14 cellular contexts compared by ENCODE assay signal in the genomic region with DNA sequence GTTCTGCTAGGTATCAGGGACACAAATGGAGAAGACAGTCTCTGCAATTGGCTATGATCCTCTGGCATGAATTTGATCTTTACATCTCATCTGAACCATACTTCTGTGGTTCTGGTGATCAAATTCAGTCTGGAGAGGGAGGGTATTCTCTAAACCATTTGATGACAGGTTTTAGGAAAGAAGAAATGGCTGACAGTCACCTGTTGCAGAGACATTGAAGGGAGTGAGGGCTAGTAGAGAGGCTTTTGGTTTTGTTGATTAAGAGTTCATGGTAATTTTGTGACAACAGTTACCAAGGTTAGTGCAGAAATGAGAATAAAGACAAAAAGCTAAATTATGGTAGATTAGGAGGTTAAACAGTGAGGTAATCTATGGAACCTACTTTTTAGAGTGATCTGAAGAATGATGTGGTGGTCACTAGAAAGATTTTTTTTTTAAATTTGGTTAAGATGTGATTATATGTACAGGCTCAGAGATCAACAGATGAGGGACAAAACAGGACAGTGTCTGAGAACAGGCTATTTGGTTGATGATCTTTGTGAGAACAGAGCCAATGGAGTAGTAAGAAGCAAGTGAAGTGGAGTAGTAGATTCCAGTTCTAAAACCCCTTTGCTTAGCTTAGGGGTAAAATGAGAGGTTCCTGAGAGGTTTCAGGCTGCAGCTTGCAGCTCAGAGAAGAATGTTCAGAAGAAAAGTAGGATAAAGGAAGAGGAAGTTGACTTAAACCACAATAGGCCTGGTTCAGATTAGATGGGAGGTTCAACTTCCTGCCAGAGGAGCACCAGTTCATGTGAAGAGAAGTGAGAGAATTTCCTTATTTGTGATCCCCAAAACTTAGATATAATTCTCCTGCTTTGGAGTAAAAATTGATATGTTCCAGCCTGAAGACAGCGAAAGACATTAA. TPM values are rescaled to one million over a fixed set of nuclear protein-coding genes. Genes with fewer than 3 reads are reported as not detected.
DNase-seq lines count a peak whose midpoint lies in the region; ATAC-seq, FAIRE-seq and TF ChIP-seq lines count a peak whose summit lies in the region.
"Had no signal": no experiment of that assay in that cellular context is flagged by ENCODE, and none has a peak within 500 bp of the region (broad histone marks: within the 10 kb centered on the region; RNA-seq: fewer than 3 reads in every experiment).

No MANE protein-coding gene starts in this region.

- no peak overlapping the region for H3K27ac ChIP-seq in right lobe of liver
- no peak overlapping the region for H3K27ac ChIP-seq in HepG2 (ENCODE audit: extremely low read length, insufficient read depth, low read length)
- H3K27ac ChIP-seq in K562 (ENCODE audit: extremely low read depth, low read depth, low read length), result peak overlapping the region; percentile 90
- H3K27ac ChIP-seq in thymus (ENCODE audit: low read depth), result peak overlapping the region; percentile 31

- H3K4me1 ChIP-seq in right lobe of liver (no peaks in the 10 kb centered on the region), HepG2 (ENCODE audit: insufficient read depth, low read length) (no peaks in the 10 kb centered on the region), K562 (replicated peaks in 1 of 2; ENCODE audit: control insufficient read depth in 2 of 2, insufficient read depth in 2 of 2, low read length in 2 of 2) (peaks cover 6 to 74% of the 10 kb centered on the region in 2 experiments; a peak in 3 of 5 replicates), thymus (ENCODE audit: control insufficient read depth, insufficient read depth, low read length) (peaks cover 10% of the 10 kb centered on the region), HAP-1 (no peaks in the 10 kb centered on the region)
- H3K4me1 ChIP-seq: Peyer's patch had no signal

- TF ChIP-seq POLR2A in right lobe of liver (IDR thresholded peaks at IDR 0.05) (no peak), HepG2 (IDR thresholded peaks at IDR 0.05; ENCODE audit: insufficient read depth in 1 of 2, low read depth in 2 of 2, low read length in 2 of 2) (no peak), K562 (conservative IDR thresholded peaks at IDR 0.05) (peak; percentile 53; the same call in 1 of the 2 replicates)

- intact Hi-C loops in right lobe of liver (cut with DNase I), result no loop called here
- intact Hi-C loops in HepG2 (cut with micrococcal nuclease; ENCODE audit: unreplicated experiment), result no loop called here
- intact Hi-C loops in K562 (cut with micrococcal nuclease), result loop anchor here (5.0 kb wide), 2 partner anchors 78 to 308 kb away; no protein-coding TSS in a partner anchor
- intact Hi-C loops in cardiac septum (cut with DNase I), result no loop called here

- ATAC-seq in right lobe of liver (peak in 3 of 4 donors; percentile 48 to 65 (median 59)), HepG2 (no peak), K562 (peak; percentile 51)

- H3K4me3 ChIP-seq in right lobe of liver (no peak overlapping the region), HepG2 (replicated peaks in 1 of 3; ENCODE audit: insufficient read depth in 1 of 3, low read depth in 2 of 3, low read length in 3 of 3) (no peak overlapping the region), K562 (no peak overlapping the region), thymus (ENCODE audit: low read length) (no peak overlapping the region), HAP-1 (no peak overlapping the region)
- H3K4me3 ChIP-seq: Peyer's patch had no signal

- H3K36me3 ChIP-seq in right lobe of liver (no peaks in the 10 kb centered on the region), HepG2 (replicated peaks in 1 of 2; ENCODE audit: control insufficient read depth in 1 of 2, insufficient read depth in 2 of 2, low read length in 2 of 2) (no peaks in the 10 kb centered on the region), K562 (ENCODE audit: control insufficient read depth, insufficient read depth, low read length) (peaks cover 3% of the 10 kb centered on the region; the same call in 2 of the 3 replicates), thymus (ENCODE audit: control insufficient read depth, insufficient read depth) (no peaks in the 10 kb centered on the region), HAP-1 (replicated peaks) (no peaks in the 10 kb centered on the region)
- H3K36me3 ChIP-seq: Peyer's patch had no signal

- CTCF ChIA-PET in HepG2 (lab: Yijun Ruan, JAX; ENCODE audit: low intra/inter-chr PET ratio, low total read pairs) (no interaction called here), K562 (lab: Yijun Ruan, JAX; ENCODE audit: low intra/inter-chr PET ratio) (no interaction called here)

- H3K79me2 ChIP-seq in HepG2 (ENCODE audit: insufficient read depth, low read length), result no peaks in the 10 kb centered on the region
- H3K79me2 ChIP-seq in K562 (ENCODE audit: control insufficient read depth, insufficient read depth, low read length), result peaks cover 44% of the 10 kb centered on the region

- BruUV-seq in HepG2 (replicated peaks; lab: Mats Ljungman, UMichigan) (no TSS peak), K562 (replicated peaks; lab: Mats Ljungman, UMichigan) (TSS peak; percentile 78)

- H3K27me3 ChIP-seq in right lobe of liver (no peaks in the 10 kb centered on the region), HepG2 (ENCODE audit: control insufficient read depth in 1 of 2, insufficient read depth in 2 of 2, low read length in 2 of 2) (no peaks in the 10 kb centered on the region), K562 (ENCODE audit: control insufficient read depth in 2 of 2, insufficient read depth in 2 of 2, low read length in 2 of 2) (no peaks in the 10 kb centered on the region), thymus (ENCODE audit: control insufficient read depth, insufficient read depth) (no peaks in the 10 kb centered on the region), HAP-1 (ENCODE audit: low read depth) (no peaks in the 10 kb centered on the region)
- H3K27me3 ChIP-seq: Peyer's patch had no signal

- H3K9ac ChIP-seq in HepG2 (ENCODE audit: insufficient read depth, low read depth, low read length), result no peak overlapping the region
- H3K9ac ChIP-seq in K562 (ENCODE audit: insufficient read depth in 1 of 2, low read depth in 2 of 2, low read length in 2 of 2), result peak overlapping the region in 1 of 2 experiments; percentile 66; a peak in 2 of 4 replicates

- no peak overlapping the region for H2AFZ ChIP-seq in HepG2 (ENCODE audit: low read length)
- H2AFZ ChIP-seq in K562 (ENCODE audit: low read depth, low read length), result no peak overlapping the region

- TF ChIP-seq CTCF in right lobe of liver (IDR thresholded peaks at IDR 0.05) (no peak), HepG2 (CRISPR knock-in tag; IDR thresholded peaks at IDR 0.05) (no peak), K562 (IDR thresholded peaks at IDR 0.05 in 2 of 3, conservative IDR thresholded peaks at IDR 0.05 in 1 of 3; ENCODE audit: insufficient read depth in 2 of 3, low read depth in 1 of 3, low read length in 3 of 3) (no peak)

- TF ChIP-seq EP300 in HepG2 (IDR thresholded peaks at IDR 0.05; ENCODE audit: low read depth in 2 of 2, low read length in 2 of 2) (no peak), HepG2 (CRISPR knock-in tag; IDR thresholded peaks at IDR 0.05; ENCODE audit: borderline replicate concordance) (no peak), K562 (IDR thresholded peaks at IDR 0.05; ENCODE audit: low read length) (peak; percentile 84)

- no peaks in the 10 kb centered on the region for H4K20me1 ChIP-seq in HepG2 (ENCODE audit: insufficient read depth, low read length)
- no peaks in the 10 kb centered on the region for H4K20me1 ChIP-seq in K562 (replicated peaks; ENCODE audit: control insufficient read depth, insufficient read depth, low read length)

- in situ Hi-C loops in HepG2 (cut with HindIII; ENCODE audit: extremely low pct_ligation_motif_present, low pct_unique_long_range_greater_than_20kb) (no loop called here), K562 (cut with MboI) (no loop called here), HAP-1 (cut with MboI; ENCODE audit: low sequenced_read_pairs) (no loop called here)

- no peaks in the 10 kb centered on the region for H3K9me1 ChIP-seq in K562 (ENCODE audit: control insufficient read depth, insufficient read depth, low read length)

- POLR2A ChIA-PET in HepG2 (lab: Yijun Ruan, JAX) (no interaction called here), K562 (lab: Yijun Ruan, JAX) (interaction anchor here (0.6 to 2.0 kb wide), 5 partner anchors 10 to 33 kb away, joined by 3 to 9 read pairs (median 4); no protein-coding TSS in a partner anchor)

- H3K4me2 ChIP-seq in HepG2 (ENCODE audit: low read depth, low read length) (no peak overlapping the region), K562 (ENCODE audit: insufficient read depth, low read length) (peak overlapping the region; percentile 53)

- 58% methylated on average over 1 of the region's 1 CpG for WGBS in right lobe of liver (ENCODE audit: insufficient coverage, low coverage, low lambda C conversion rate, missing lambda C conversion rate)
- WGBS in HepG2 (ENCODE audit: low lambda C conversion rate), result 90% methylated on average over 1 of the region's 1 CpG
- WGBS in K562 (ENCODE audit: insufficient coverage, low coverage, missing lambda C conversion rate), result 15% methylated on average over 1 of the region's 1 CpG
- 8% methylated on average over 1 of the region's 1 CpG for WGBS in thymus

- DNase-seq in right lobe of liver, result no peak
- DNase-seq in HepG2 (ENCODE audit: low spot score), result no peak
- DNase-seq in OCI-M1 (lab: John Stamatoyannopoulos, UW), result peak; percentile 91
- DNase-seq in K562 (ENCODE audit: extremely low read depth in 1 of 4, low spot score in 3 of 4), result peak in 2 of 4 experiments; percentile 41 to 75
- DNase-seq in COLO829 (ENCODE audit: low spot score), result no peak
- DNase-seq in cardiac septum (ENCODE audit: low spot score), result no peak
- DNase-seq in HAP-1 (ENCODE audit: low spot score in 2 of 2), result no peak
- DNase-seq: activated CD4-positive, CD25-positive, alpha-beta regulatory T cell; amniotic stem cell; NCI-H146; Peyer's patch; stimulated activated CD8-positive, alpha-beta memory T cell treated with anti-CD3 and anti-CD28 coated beads, Interleukin-4, amount 100 ng/mL, for 48 hours had no signal

- H3K9me3 ChIP-seq in right lobe of liver, result no peaks in the 10 kb centered on the region
- H3K9me3 ChIP-seq in HepG2 (ENCODE audit: low read length), result no peaks in the 10 kb centered on the region
- peaks cover 2% of the 10 kb centered on the region; the same call in 1 of the 2 replicates for H3K9me3 ChIP-seq in K562 (replicated peaks; ENCODE audit: control insufficient read depth, insufficient read depth, low read depth, low read length)
- no peaks in the 10 kb centered on the region for H3K9me3 ChIP-seq in thymus (ENCODE audit: control insufficient read depth)
- no peaks in the 10 kb centered on the region for H3K9me3 ChIP-seq in HAP-1
- H3K9me3 ChIP-seq: Peyer's patch had no signal

- FAIRE-seq in HepG2 (lab: Jason Lieb, UNC) (no peak), K562 (lab: Jason Lieb, UNC) (peak; percentile 66)

- no peak for TF ChIP-seq RAD21 in HepG2 (CRISPR knock-in tag; IDR thresholded peaks at IDR 0.05)
- TF ChIP-seq RAD21 in K562 (CRISPR knock-in tag; conservative IDR thresholded peaks at IDR 0.05 in 1 of 2, IDR thresholded peaks at IDR 0.05 in 1 of 2), result 0 out of 4 replicates have a peak, but pooled peaks of 1 of the 2 experiments have one; percentile 4

RNA-seq across cellular contexts. Expression of gene VSIG4, which starts 34.7 kb away (rescaled TPM):
- total RNA-seq in right lobe of liver, result 10 to 100 TPM; 16.9 to 50.2 (median 31.4) TPM
- not detected in 2 replicates for total RNA-seq in HepG2 (2016; rRNA removed; fragmentation: Illumina TruSeq; extraction: Trizol)
- total RNA-seq in HepG2 (2016; cell fraction: cytosol; rRNA removed; fragmentation: Illumina TruSeq; extraction: Trizol; ENCODE audit: low read depth), result not detected in 2 replicates
- total RNA-seq in HepG2 (2016; cell fraction: insoluble cytoplasmic fraction; rRNA removed; fragmentation: Illumina TruSeq; extraction: Trizol), result not detected in 2 replicates
- not detected in 2 replicates for total RNA-seq in HepG2 (2016; cell fraction: membrane; rRNA removed; fragmentation: Illumina TruSeq; extraction: Trizol)
- not detected in 2 replicates for total RNA-seq in HepG2 (2016; cell fraction: nucleus; rRNA removed; fragmentation: Illumina TruSeq; extraction: Trizol)
- polyA plus RNA-seq in HepG2 (2011; rRNA removed), result not detected in 2 replicates
- polyA plus RNA-seq in HepG2 (2011; cell fraction: cytosol; rRNA removed), result not detected in 2 replicates
- polyA plus RNA-seq in HepG2 (2011; cell fraction: nucleus; rRNA removed), result not detected in 2 replicates
- not detected in 2 replicates for polyA plus RNA-seq in HepG2 (2012)
- not detected in 2 replicates for polyA plus RNA-seq in HepG2 (2016; cell fraction: cytosol; fragmentation: Illumina TruSeq; extraction: Trizol; ENCODE audit: low read depth)
- polyA plus RNA-seq in HepG2 (2016; cell fraction: insoluble cytoplasmic fraction; fragmentation: Illumina TruSeq; extraction: Trizol; ENCODE audit: low read depth), result not detected in 2 replicates
- polyA plus RNA-seq in HepG2 (2016; cell fraction: membrane; fragmentation: Illumina TruSeq; extraction: Trizol; ENCODE audit: low read depth), result not detected in 2 replicates
- not detected in 2 replicates for polyA plus RNA-seq in HepG2 (2016; cell fraction: nucleus; fragmentation: Illumina TruSeq; extraction: Trizol; ENCODE audit: insufficient read depth, low read depth)
- polyA minus RNA-seq in HepG2 (2011; rRNA and poly(A)+ RNA removed; ENCODE audit: low replicate concordance), result not detected in 2 replicates
- polyA minus RNA-seq in HepG2 (2011; cell fraction: cytosol; rRNA and poly(A)+ RNA removed), result not detected in 2 replicates
- not detected in 2 replicates for polyA minus RNA-seq in HepG2 (2011; cell fraction: nucleus; rRNA and poly(A)+ RNA removed)
- total RNA-seq in K562 (2011; cell fraction: chromatin; rRNA removed; ENCODE audit: low replicate concordance), result not detected in 2 replicates
- 0.17 TPM in 1 of 2 replicates, not detected in the other for total RNA-seq in K562 (2011; cell fraction: nucleolus; rRNA removed)
- total RNA-seq in K562 (2011; cell fraction: nucleoplasm; rRNA removed), result 0.37 TPM in 1 of 2 replicates, not detected in the other
- total RNA-seq in K562 (2014; rRNA removed), result not detected in 2 replicates
- 0.22 and 0.29 TPM in 2 replicates for total RNA-seq in K562 (2014; rRNA removed; fragmentation: Illumina TruSeq; extraction: Trizol)
- total RNA-seq in K562 (2015; rRNA removed; fragmentation: Illumina TruSeq; extraction: Trizol), result 0.23 and 0.33 TPM in 2 replicates
- 0.47 and 0.49 TPM in 2 replicates for total RNA-seq in K562 (2021)
- polyA plus RNA-seq in K562 (2011; rRNA removed), result 0.22 and 0.58 TPM in 2 replicates
- 0.52 and 1.0 TPM in 2 replicates for polyA plus RNA-seq in K562 (2011; cell fraction: cytosol; rRNA removed)
- 0.48 and 1.2 TPM in 2 replicates for polyA plus RNA-seq in K562 (2011; cell fraction: nucleus; rRNA removed)
- polyA plus RNA-seq in K562 (2012), result 0.21 and 1.1 TPM in 2 replicates
- 0.43 and 0.46 TPM in 2 replicates for polyA plus RNA-seq in K562 (2014; fragmentation: Illumina TruSeq; extraction: Trizol)
- 1 to 10 TPM in 1 of 2 experiments, under 1 TPM in 1; 0.91 to 1.6 TPM for polyA plus RNA-seq in K562 (2014; fragmentation: Nextera tagmentation; extraction: Ambion mirVana)
- 0.12 and 0.61 TPM in 2 replicates for polyA plus RNA-seq in K562 (2014; rRNA removed)
- polyA minus RNA-seq in K562 (2011; rRNA and poly(A)+ RNA removed), result 0.35 and 0.42 TPM in 2 replicates
- not detected in 2 replicates for polyA minus RNA-seq in K562 (2011; cell fraction: cytosol; rRNA and poly(A)+ RNA removed)
- 0.22 TPM in 1 of 2 replicates, not detected in the other for polyA minus RNA-seq in K562 (2011; cell fraction: nucleus; rRNA and poly(A)+ RNA removed)
- 23.3 TPM for polyA plus RNA-seq in thymus
- total RNA-seq in cardiac septum, result 8.1 TPM
- total RNA-seq: myocyte had no signal

Comparison
In these comparisons a context has a peak if more than half of its experiments do, and no peak if none do; other contexts are left out.
1. H3K27ac ChIP-seq: peak in K562 (single experiment) and thymus (single experiment); none in right lobe of liver (0 of 3) and HepG2 (single experiment).